In the genomic region with DNA sequence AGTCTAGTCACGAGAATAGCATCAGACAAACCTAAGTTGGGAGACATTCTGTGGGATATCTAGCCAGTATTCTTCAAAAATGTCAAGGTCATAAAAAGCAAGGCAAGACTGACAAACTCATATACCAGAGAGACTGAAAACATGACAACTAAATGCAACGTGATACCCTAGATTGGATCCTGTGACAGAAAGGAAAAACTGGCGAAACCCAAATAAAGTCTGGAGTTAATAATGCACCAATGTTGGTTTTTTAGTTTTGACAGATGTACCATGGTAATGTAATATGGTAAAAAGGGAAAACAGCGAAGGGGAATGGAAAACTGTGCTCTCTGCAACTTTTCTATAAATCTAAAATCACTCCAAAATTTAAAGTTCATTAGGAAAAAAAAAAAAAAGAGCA, we compare ENCODE assay signal across 15 cellular contexts.
DNase-seq lines count a peak whose midpoint lies in the region; ATAC-seq, FAIRE-seq and TF ChIP-seq lines count a peak whose summit lies in the region.
"Had no signal": no experiment of that assay in that cellular context is flagged by ENCODE, and none has a peak within 500 bp of the region (broad histone marks: within the 10 kb centered on the region; RNA-seq: fewer than 3 reads in every experiment).

No MANE protein-coding gene starts in this region.

- CTCF ChIA-PET in K562 (lab: Yijun Ruan, JAX; ENCODE audit: low intra/inter-chr PET ratio): no interaction called here

- ATAC-seq in K562 (no peak), GM19467 (IDR thresholded peaks at IDR 0.05; ENCODE audit: unreplicated experiment) (no peak)
- ATAC-seq: CD8-positive, alpha-beta T cell; GM23338; HCT116 had no signal

- POLR2A ChIA-PET in K562 (lab: Yijun Ruan, JAX): interaction anchor here (1.0 kb wide), 1 partner anchor 12 kb away, joined by 3 read pairs; no protein-coding TSS in a partner anchor

- DNase-seq in NCI-H2171 (lab: John Stamatoyannopoulos, UW) (peak; percentile 18), K562 (ENCODE audit: extremely low read depth in 1 of 4, low spot score in 3 of 4) (no peak), keratinocyte (ENCODE audit: low read depth, low spot score) (no peak), NCI-H748 (lab: John Stamatoyannopoulos, UW; ENCODE audit: unreplicated experiment) (no peak), GM20000 (ENCODE audit: low spot score) (no peak)
- DNase-seq: Calu3; CD8-positive, alpha-beta T cell; DMS79 treated with DMSO at 0.1 percent for 48 hours; GF-D8 had no signal

- H3K4me1 ChIP-seq in K562 (replicated peaks in 1 of 2; ENCODE audit: control insufficient read depth in 2 of 2, insufficient read depth in 2 of 2, low read length in 2 of 2) (no peaks in the 10 kb centered on the region), keratinocyte (ENCODE audit: control insufficient read depth, extremely low read depth, insufficient read depth, low read length) (no peaks in the 10 kb centered on the region), parathyroid adenoma (no peaks in the 10 kb centered on the region)

- dilution Hi-C loops in keratinocyte (cut with MboI; ENCODE audit: extremely low pct_ligation_motif_present, low sequenced_read_pairs): no loop called here

- no TSS peak for BruUV-seq in K562 (replicated peaks; lab: Mats Ljungman, UMichigan)

- WGBS in K562 (ENCODE audit: insufficient coverage, low coverage, missing lambda C conversion rate): 79% methylated on average over 4 of the region's 4 CpGs

- intact Hi-C loops in K562 (cut with micrococcal nuclease): no loop called here

- H3K27ac ChIP-seq in K562 (ENCODE audit: extremely low read depth, low read depth, low read length) (no peak overlapping the region), keratinocyte (ENCODE audit: control insufficient read depth, insufficient read depth, low read length) (no peak overlapping the region), parathyroid adenoma (peak overlapping the region; percentile 82)

- H4K20me1 ChIP-seq in K562 (replicated peaks; ENCODE audit: control insufficient read depth, insufficient read depth, low read length) (no peaks in the 10 kb centered on the region), keratinocyte (ENCODE audit: control insufficient read depth, extremely low read depth, insufficient read depth, low read length) (no peaks in the 10 kb centered on the region)
- H4K20me1 ChIP-seq: BLaER1 treated with 17β-estradiol and CSF1 and Interleukin-3, amounts not matched to agents 10 nM and 100 nM had no signal

- TF ChIP-seq RAD21 in K562 (CRISPR knock-in tag; conservative IDR thresholded peaks at IDR 0.05 in 1 of 2, IDR thresholded peaks at IDR 0.05 in 1 of 2): no peak

- H3K36me3 ChIP-seq in K562 (ENCODE audit: control insufficient read depth, insufficient read depth, low read length): peaks cover 15% of the 10 kb centered on the region; the same call in 1 of the 3 replicates
- peaks cover 0 to 1% of the 10 kb centered on the region in 2 experiments for H3K36me3 ChIP-seq in keratinocyte (ENCODE audit: control insufficient read depth in 2 of 2, extremely low read depth in 1 of 2, insufficient read depth in 2 of 2, low read length in 2 of 2)
- H3K36me3 ChIP-seq in parathyroid adenoma (ENCODE audit: control insufficient read depth, insufficient read depth, low read length): no peaks in the 10 kb centered on the region

- H3K4me2 ChIP-seq in K562 (ENCODE audit: insufficient read depth, low read length) (no peak overlapping the region), keratinocyte (ENCODE audit: control insufficient read depth, extremely low read depth, insufficient read depth, low read depth, low read length) (no peak overlapping the region), parathyroid adenoma (ENCODE audit: low read length) (peak overlapping the region; percentile 35)
- H3K4me2 ChIP-seq: GM23338 had no signal

- in situ Hi-C loops in K562 (cut with MboI): no loop called here

- no peaks in the 10 kb centered on the region for H3K79me2 ChIP-seq in K562 (ENCODE audit: control insufficient read depth, insufficient read depth, low read length)
- no peaks in the 10 kb centered on the region for H3K79me2 ChIP-seq in keratinocyte (ENCODE audit: control insufficient read depth, insufficient read depth, low read length)
- H3K79me2 ChIP-seq in parathyroid adenoma: no peaks in the 10 kb centered on the region

- H3K9ac ChIP-seq in K562 (ENCODE audit: insufficient read depth in 1 of 2, low read depth in 2 of 2, low read length in 2 of 2): no peak overlapping the region
- H3K9ac ChIP-seq in keratinocyte (ENCODE audit: control insufficient read depth, extremely low read depth, insufficient read depth, low read length): no peak overlapping the region
- no peak overlapping the region for H3K9ac ChIP-seq in parathyroid adenoma
- H3K9ac ChIP-seq: BLaER1 treated with 17β-estradiol and CSF1 and Interleukin-3, amounts not matched to agents 10 nM and 100 nM had no signal

- no peak for TF ChIP-seq EP300 in K562 (IDR thresholded peaks at IDR 0.05; ENCODE audit: low read length)

- H3K9me3 ChIP-seq in K562 (replicated peaks; ENCODE audit: control insufficient read depth, insufficient read depth, low read depth, low read length): no peaks in the 10 kb centered on the region
- no peaks in the 10 kb centered on the region for H3K9me3 ChIP-seq in keratinocyte (ENCODE audit: control insufficient read depth, low read depth, low read length)
- no peaks in the 10 kb centered on the region for H3K9me3 ChIP-seq in parathyroid adenoma (ENCODE audit: control insufficient read depth, low read length)

- H3K27me3 ChIP-seq in K562 (ENCODE audit: control insufficient read depth in 2 of 2, insufficient read depth in 2 of 2, low read length in 2 of 2) (no peaks in the 10 kb centered on the region), keratinocyte (ENCODE audit: control insufficient read depth, extremely low read depth, insufficient read depth, low read length) (no peaks in the 10 kb centered on the region), parathyroid adenoma (ENCODE audit: control insufficient read depth, insufficient read depth, low read length) (no peaks in the 10 kb centered on the region)
- H3K27me3 ChIP-seq: BLaER1 treated with 17β-estradiol and CSF1 and Interleukin-3, amounts not matched to agents 10 nM and 100 nM had no signal

- H3K4me3 ChIP-seq in K562 (no peak overlapping the region), keratinocyte (ENCODE audit: control insufficient read depth in 2 of 3, extremely low read depth in 1 of 3, insufficient read depth in 2 of 3, low read depth in 1 of 3, low read length in 3 of 3) (no peak overlapping the region), parathyroid adenoma (ENCODE audit: low read depth, low read length) (no peak overlapping the region)
- H3K4me3 ChIP-seq: BLaER1 treated with 17β-estradiol and CSF1 and Interleukin-3, amounts not matched to agents 10 nM and 100 nM; GM23338 had no signal

- peak; percentile 60 for FAIRE-seq in K562 (lab: Jason Lieb, UNC)
- FAIRE-seq in keratinocyte (lab: Jason Lieb, UNC): peak; percentile 20
- FAIRE-seq: H54 had no signal

- no peaks in the 10 kb centered on the region for H3K9me1 ChIP-seq in K562 (ENCODE audit: control insufficient read depth, insufficient read depth, low read length)
- H3K9me1 ChIP-seq in keratinocyte (ENCODE audit: control insufficient read depth, extremely low read depth, insufficient read depth, low read length): no peaks in the 10 kb centered on the region

- TF ChIP-seq CTCF in K562 (IDR thresholded peaks at IDR 0.05 in 2 of 3, conservative IDR thresholded peaks at IDR 0.05 in 1 of 3; ENCODE audit: insufficient read depth in 2 of 3, low read depth in 1 of 3, low read length in 3 of 3) (no peak), keratinocyte (optimal IDR thresholded peaks at IDR 0.05 in 1 of 3, IDR thresholded peaks at IDR 0.05 in 1 of 3, conservative IDR thresholded peaks at IDR 0.05 in 1 of 3; ENCODE audit: extremely low read depth in 1 of 3, insufficient read depth in 2 of 3, low read length in 3 of 3) (no peak), parathyroid adenoma (IDR thresholded peaks at IDR 0.05) (no peak), GM20000 (IDR thresholded peaks at IDR 0.05; ENCODE audit: extremely low read depth, missing control alignments) (no peak)

- TF ChIP-seq POLR2A in K562 (conservative IDR thresholded peaks at IDR 0.05): no peak

- H2AFZ ChIP-seq in K562 (ENCODE audit: low read depth, low read length) (no peak overlapping the region), keratinocyte (ENCODE audit: control insufficient read depth, low read length) (no peak overlapping the region), parathyroid adenoma (peak overlapping the region; percentile 2)
- H2AFZ ChIP-seq: GM23338 had no signal

TF ChIP-seq in K562, 482 proteins besides CTCF, POLR2A, EP300 and RAD21 (continues in another document):
- TF ChIP-seq, protein P1, sequence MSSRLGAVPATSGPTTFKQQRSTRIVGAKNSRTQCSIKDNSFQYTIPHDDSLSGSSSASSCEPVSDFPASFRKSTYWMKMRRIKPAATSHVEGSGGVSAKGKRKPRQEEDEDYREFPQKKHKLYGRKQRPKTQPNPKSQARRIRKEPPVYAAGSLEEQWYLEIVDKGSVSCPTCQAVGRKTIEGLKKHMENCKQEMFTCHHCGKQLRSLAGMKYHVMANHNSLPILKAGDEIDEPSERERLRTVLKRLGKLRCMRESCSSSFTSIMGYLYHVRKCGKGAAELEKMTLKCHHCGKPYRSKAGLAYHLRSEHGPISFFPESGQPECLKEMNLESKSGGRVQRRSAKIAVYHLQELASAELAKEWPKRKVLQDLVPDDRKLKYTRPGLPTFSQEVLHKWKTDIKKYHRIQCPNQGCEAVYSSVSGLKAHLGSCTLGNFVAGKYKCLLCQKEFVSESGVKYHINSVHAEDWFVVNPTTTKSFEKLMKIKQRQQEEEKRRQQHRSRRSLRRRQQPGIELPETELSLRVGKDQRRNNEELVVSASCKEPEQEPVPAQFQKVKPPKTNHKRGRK (tag; IDR thresholded peaks at IDR 0.05): no peak
- no peak for TF ChIP-seq MAFF (IDR thresholded peaks at IDR 0.05; ENCODE audit: low read length)
- TF ChIP-seq CEBPB (tag; IDR thresholded peaks at IDR 0.05): no peak
- TF ChIP-seq GMEB1 (CRISPR knock-in tag; IDR thresholded peaks at IDR 0.05): no peak
- TF ChIP-seq NCOA6 (IDR thresholded peaks at IDR 0.05): no peak
